In genomic region chr21:35084869-35085268, GRCh38 we compare ENCODE assay signal across 16 cellular contexts. TPM values are rescaled to one million over a fixed set of nuclear protein-coding genes. Genes with fewer than 3 reads are reported as not detected.
DNase-seq lines count a peak whose midpoint lies in the region; ATAC-seq lines count a peak whose summit lies in the region.
"Had no signal": no experiment of that assay in that cellular context is flagged by ENCODE, and none has a peak within 500 bp of the region (broad histone marks: within the 10 kb centered on the region; RNA-seq: fewer than 3 reads in every experiment).

No MANE protein-coding gene starts in this region.

- in situ Hi-C loops in G401 (cut with HindIII; ENCODE audit: low sequenced_read_pairs): no loop called here

- no peak overlapping the region for H3K27ac Mint-ChIP-seq in stimulated activated effector memory CD8-positive, alpha-beta T cell treated with anti-CD3 and anti-CD28 coated beads, Interleukin-12 subunit alpha, Interleukin-12 subunit beta, amount 100 ng/mL, for 72 hours
- H3K27ac Mint-ChIP-seq: activated T-cell treated with anti-CD3 and anti-CD28 coated beads, Interleukin-2, amount 50 U/mL, for 72 hours; nephron progenitor cell; type B pancreatic cell had no signal

- peak overlapping the region; percentile 81 for H2AFZ ChIP-seq in ACC112 (ENCODE audit: low read length, unreplicated experiment)

- no peaks in the 10 kb centered on the region for H3K27me3 ChIP-seq in ACC112 (ENCODE audit: insufficient read depth, low read length)
- H3K27me3 ChIP-seq: gastrocnemius medialis had no signal

- H3K79me2 ChIP-seq in ACC112 (ENCODE audit: control insufficient read depth, insufficient read depth, low read length, unreplicated experiment): no peaks in the 10 kb centered on the region

- no peaks in the 10 kb centered on the region for H3K36me3 Mint-ChIP-seq in stimulated activated effector memory CD8-positive, alpha-beta T cell treated with anti-CD3 and anti-CD28 coated beads, Interleukin-12 subunit alpha, Interleukin-12 subunit beta, amount 100 ng/mL, for 72 hours

- ATAC-seq in stimulated activated effector memory CD8-positive, alpha-beta T cell treated with anti-CD3 and anti-CD28 coated beads, Interleukin-12 subunit alpha, Interleukin-12 subunit beta, amount 100 ng/mL, for 72 hours: no peak
- ATAC-seq in GM19023 (IDR thresholded peaks at IDR 0.05; ENCODE audit: unreplicated experiment) (no peak), HG03457 (IDR thresholded peaks at IDR 0.05; ENCODE audit: unreplicated experiment) (no peak)
- ATAC-seq: activated T-cell treated with anti-CD3 and anti-CD28 coated beads, Interleukin-2, amount 50 U/mL, for 72 hours; gastrocnemius medialis had no signal

- no peak overlapping the region for H3K4me3 Mint-ChIP-seq in stimulated activated effector memory CD8-positive, alpha-beta T cell treated with anti-CD3 and anti-CD28 coated beads, Interleukin-12 subunit alpha, Interleukin-12 subunit beta, amount 100 ng/mL, for 72 hours
- H3K4me3 Mint-ChIP-seq: activated T-cell treated with anti-CD3 and anti-CD28 coated beads, Interleukin-2, amount 50 U/mL, for 72 hours; nephron progenitor cell; type B pancreatic cell had no signal

- H3K4me1 ChIP-seq in ACC112 (ENCODE audit: control insufficient read depth, insufficient read depth, low read length, unreplicated experiment): peaks cover 25% of the 10 kb centered on the region
- H3K4me1 ChIP-seq: gastrocnemius medialis had no signal

- peaks cover 27% of the 10 kb centered on the region for H3K4me1 Mint-ChIP-seq in stimulated activated effector memory CD8-positive, alpha-beta T cell treated with anti-CD3 and anti-CD28 coated beads, Interleukin-12 subunit alpha, Interleukin-12 subunit beta, amount 100 ng/mL, for 72 hours
- H3K4me1 Mint-ChIP-seq: nephron progenitor cell had no signal

- DNase-seq in HS-27A (ENCODE audit: low read depth) (peak; percentile 56), astrocyte of the hippocampus (ENCODE audit: low read depth, low spot score) (peak; percentile 70), hepatic stellate cell (ENCODE audit: low spot score) (peak; percentile 50), G401 (ENCODE audit: low spot score) (no peak)
- no peak for DNase-seq in stimulated activated effector memory CD8-positive, alpha-beta T cell treated with anti-CD3 and anti-CD28 coated beads, Interleukin-12 subunit alpha, Interleukin-12 subunit beta, amount 100 ng/mL, for 72 hours (ENCODE audit: low spot score in 2 of 2)
- DNase-seq: activated T-cell treated with anti-CD3 and anti-CD28 coated beads, Interleukin-2, amount 50 U/mL, for 72 hours; caudate nucleus; gastrocnemius medialis; NCI-H1092 treated with DMSO at 0.1 percent for 48 hours; NCI-H774; nephron progenitor cell; stimulated activated CD4-positive, alpha-beta T cell treated with anti-CD3 and anti-CD28 coated beads, Interleukin-12 subunit alpha, Interleukin-12 subunit beta, amount 100 ng/mL, for 4 hours had no signal

- peak overlapping the region; percentile 94 for H3K27ac ChIP-seq in ACC112 (ENCODE audit: low read depth, low read length)
- H3K27ac ChIP-seq: gastrocnemius medialis had no signal

- H3K9me3 Mint-ChIP-seq in stimulated activated effector memory CD8-positive, alpha-beta T cell treated with anti-CD3 and anti-CD28 coated beads, Interleukin-12 subunit alpha, Interleukin-12 subunit beta, amount 100 ng/mL, for 72 hours: peaks cover 3% of the 10 kb centered on the region

- H3K4me3 ChIP-seq in ACC112 (ENCODE audit: low read depth, low read length): peak overlapping the region; percentile 19; the same call in 1 of the 2 replicates
- H3K4me3 ChIP-seq: gastrocnemius medialis had no signal

- H3K36me3 ChIP-seq in ACC112 (ENCODE audit: insufficient read depth, low read length): no peaks in the 10 kb centered on the region
- H3K36me3 ChIP-seq: gastrocnemius medialis had no signal

RNA-seq across cellular contexts. Expression of gene RUNX1, which starts 35.8 kb away (rescaled TPM):
- 0.49 TPM in 1 of 2 replicates, not detected in the other for total RNA-seq in G401 (2014; rRNA removed; shearing (Covaris generic))

Comparison
In these comparisons a context has a peak if more than half of its experiments do, and no peak if none do; other contexts are left out.
1. DNase-seq: peak in HS-27A (single experiment), astrocyte of the hippocampus (single experiment) and hepatic stellate cell (single experiment); none in stimulated activated effector memory CD8-positive, alpha-beta T cell treated with anti-CD3 and anti-CD28 coated beads, Interleukin-12 subunit alpha, Interleukin-12 subunit beta, amount 100 ng/mL, for 72 hours (0 of 2) and G401 (single experiment).